Comparison of ENCODE assay signal across 2 cellular contexts in genomic region chr19:49635530-49636229, GRCh38.
TF ChIP-seq lines count a peak whose summit lies in the region.

No MANE protein-coding gene starts in this region.

TF ChIP-seq in IMR-90, 13 proteins besides CTCF, POLR2A, EP300 and RAD21:
- TF ChIP-seq FOS (IDR thresholded peaks at IDR 0.05; ENCODE audit: low read depth, low read length) (no peak), RFX5 (IDR thresholded peaks at IDR 0.05; ENCODE audit: low read depth, low read length) (no peak), MAZ (IDR thresholded peaks at IDR 0.05; ENCODE audit: borderline replicate concordance, low read depth, low read length) (no peak), CEBPB (IDR thresholded peaks at IDR 0.05; ENCODE audit: low read depth, low read length) (no peak), NFE2L2 (IDR thresholded peaks at IDR 0.05; ENCODE audit: low read depth, low read length) (no peak), SMC3 (IDR thresholded peaks at IDR 0.05; ENCODE audit: low read depth, low read length) (no peak), MAFK (IDR thresholded peaks at IDR 0.05; ENCODE audit: low read depth, low read length) (no peak), CHD1 (IDR thresholded peaks at IDR 0.05; ENCODE audit: low read depth, low read length) (no peak), RCOR1 (IDR thresholded peaks at IDR 0.05; ENCODE audit: insufficient replicate concordance, low read length) (no peak), BHLHE40 (IDR thresholded peaks at IDR 0.05; ENCODE audit: low read depth, low read length) (no peak), MXI1 (IDR thresholded peaks at IDR 0.05; ENCODE audit: borderline replicate concordance, low read depth, low read length) (no peak)
- TF ChIP-seq, protein P1, sequence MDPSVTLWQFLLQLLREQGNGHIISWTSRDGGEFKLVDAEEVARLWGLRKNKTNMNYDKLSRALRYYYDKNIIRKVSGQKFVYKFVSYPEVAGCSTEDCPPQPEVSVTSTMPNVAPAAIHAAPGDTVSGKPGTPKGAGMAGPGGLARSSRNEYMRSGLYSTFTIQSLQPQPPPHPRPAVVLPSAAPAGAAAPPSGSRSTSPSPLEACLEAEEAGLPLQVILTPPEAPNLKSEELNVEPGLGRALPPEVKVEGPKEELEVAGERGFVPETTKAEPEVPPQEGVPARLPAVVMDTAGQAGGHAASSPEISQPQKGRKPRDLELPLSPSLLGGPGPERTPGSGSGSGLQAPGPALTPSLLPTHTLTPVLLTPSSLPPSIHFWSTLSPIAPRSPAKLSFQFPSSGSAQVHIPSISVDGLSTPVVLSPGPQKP (IDR thresholded peaks at IDR 0.05; ENCODE audit: borderline replicate concordance, low read depth, low read length), result no peak
- TF ChIP-seq, protein P2, sequence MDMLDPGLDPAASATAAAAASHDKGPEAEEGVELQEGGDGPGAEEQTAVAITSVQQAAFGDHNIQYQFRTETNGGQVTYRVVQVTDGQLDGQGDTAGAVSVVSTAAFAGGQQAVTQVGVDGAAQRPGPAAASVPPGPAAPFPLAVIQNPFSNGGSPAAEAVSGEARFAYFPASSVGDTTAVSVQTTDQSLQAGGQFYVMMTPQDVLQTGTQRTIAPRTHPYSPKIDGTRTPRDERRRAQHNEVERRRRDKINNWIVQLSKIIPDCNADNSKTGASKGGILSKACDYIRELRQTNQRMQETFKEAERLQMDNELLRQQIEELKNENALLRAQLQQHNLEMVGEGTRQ (IDR thresholded peaks at IDR 0.05; ENCODE audit: low read depth, low read length), result no peak

TF ChIP-seq in H1, 55 proteins besides CTCF, POLR2A, EP300 and RAD21:
- TF ChIP-seq RBBP5 (IDR thresholded peaks at IDR 0.05; ENCODE audit: borderline replicate concordance, low read depth, low read length) (no peak), CHD2 (IDR thresholded peaks at IDR 0.05; ENCODE audit: low read length) (no peak), NANOG (IDR thresholded peaks at IDR 0.05; ENCODE audit: insufficient read depth, low read depth, low read length, poor library complexity, severe bottlenecking) (no peak)
- TF ChIP-seq, protein P3, sequence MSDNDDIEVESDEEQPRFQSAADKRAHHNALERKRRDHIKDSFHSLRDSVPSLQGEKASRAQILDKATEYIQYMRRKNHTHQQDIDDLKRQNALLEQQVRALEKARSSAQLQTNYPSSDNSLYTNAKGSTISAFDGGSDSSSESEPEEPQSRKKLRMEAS (IDR thresholded peaks at IDR 0.05), result peak; percentile 43
